In the genomic region with DNA sequence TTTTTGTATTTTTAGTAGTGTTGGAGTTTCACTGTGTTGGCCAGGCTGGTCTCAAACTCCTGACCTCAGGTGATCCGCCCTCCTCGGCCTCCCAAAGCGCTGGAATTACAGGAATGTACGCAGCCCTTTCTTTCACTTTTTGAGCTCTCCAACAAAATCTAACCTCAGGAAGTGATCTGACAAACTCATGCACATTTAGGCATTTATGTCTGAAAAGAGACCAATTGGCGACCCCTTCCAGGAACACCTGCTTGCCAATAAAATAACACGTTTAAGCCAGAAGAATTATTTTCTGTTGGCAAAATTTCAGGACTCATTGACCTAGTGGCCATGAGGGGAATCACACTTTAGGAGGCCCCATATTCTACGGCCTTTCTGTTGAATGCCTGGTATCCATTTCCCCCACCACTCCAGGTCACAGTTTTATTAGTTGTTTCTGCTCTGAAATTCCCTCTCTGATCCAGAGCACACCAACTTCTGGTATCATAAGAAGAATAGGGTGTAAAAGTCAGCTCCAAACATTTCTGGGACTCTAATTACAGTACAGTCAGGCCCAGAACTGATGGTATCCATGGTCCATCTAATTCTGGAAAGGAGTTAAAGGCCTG, we compare ENCODE assay signal across 1 cellular context.
TF ChIP-seq lines count a peak whose summit lies in the region.

No MANE protein-coding gene starts in this region.

TF ChIP-seq in liver, 16 proteins besides CTCF, POLR2A, EP300 and RAD21 (continued from another document):
- TF ChIP-seq, protein P1, sequence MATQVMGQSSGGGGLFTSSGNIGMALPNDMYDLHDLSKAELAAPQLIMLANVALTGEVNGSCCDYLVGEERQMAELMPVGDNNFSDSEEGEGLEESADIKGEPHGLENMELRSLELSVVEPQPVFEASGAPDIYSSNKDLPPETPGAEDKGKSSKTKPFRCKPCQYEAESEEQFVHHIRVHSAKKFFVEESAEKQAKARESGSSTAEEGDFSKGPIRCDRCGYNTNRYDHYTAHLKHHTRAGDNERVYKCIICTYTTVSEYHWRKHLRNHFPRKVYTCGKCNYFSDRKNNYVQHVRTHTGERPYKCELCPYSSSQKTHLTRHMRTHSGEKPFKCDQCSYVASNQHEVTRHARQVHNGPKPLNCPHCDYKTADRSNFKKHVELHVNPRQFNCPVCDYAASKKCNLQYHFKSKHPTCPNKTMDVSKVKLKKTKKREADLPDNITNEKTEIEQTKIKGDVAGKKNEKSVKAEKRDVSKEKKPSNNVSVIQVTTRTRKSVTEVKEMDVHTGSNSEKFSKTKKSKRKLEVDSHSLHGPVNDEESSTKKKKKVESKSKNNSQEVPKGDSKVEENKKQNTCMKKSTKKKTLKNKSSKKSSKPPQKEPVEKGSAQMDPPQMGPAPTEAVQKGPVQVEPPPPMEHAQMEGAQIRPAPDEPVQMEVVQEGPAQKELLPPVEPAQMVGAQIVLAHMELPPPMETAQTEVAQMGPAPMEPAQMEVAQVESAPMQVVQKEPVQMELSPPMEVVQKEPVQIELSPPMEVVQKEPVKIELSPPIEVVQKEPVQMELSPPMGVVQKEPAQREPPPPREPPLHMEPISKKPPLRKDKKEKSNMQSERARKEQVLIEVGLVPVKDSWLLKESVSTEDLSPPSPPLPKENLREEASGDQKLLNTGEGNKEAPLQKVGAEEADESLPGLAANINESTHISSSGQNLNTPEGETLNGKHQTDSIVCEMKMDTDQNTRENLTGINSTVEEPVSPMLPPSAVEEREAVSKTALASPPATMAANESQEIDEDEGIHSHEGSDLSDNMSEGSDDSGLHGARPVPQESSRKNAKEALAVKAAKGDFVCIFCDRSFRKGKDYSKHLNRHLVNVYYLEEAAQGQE (IDR thresholded peaks at IDR 0.05) = no peak
- TF ChIP-seq HNF4G (IDR thresholded peaks at IDR 0.05) = no peak
- TF ChIP-seq FOXA2 (IDR thresholded peaks at IDR 0.05) = no peak
- TF ChIP-seq RXRA (IDR thresholded peaks at IDR 0.05) = no peak
TF ChIP-seq in liver: peak in this region for 0.
